ENCODE assay signal across 8 cellular contexts in genomic region chr9:136644593-136645342, GRCh38. TPM values are rescaled to one million over a fixed set of nuclear protein-coding genes. Genes with fewer than 3 reads are reported as not detected.
DNase-seq lines count a peak whose midpoint lies in the region; ATAC-seq, FAIRE-seq and TF ChIP-seq lines count a peak whose summit lies in the region.

No MANE protein-coding gene starts in this region.

- peak; percentile 99 for ATAC-seq in naive thymus-derived CD8-positive, alpha-beta T cell
- ATAC-seq in stimulated activated naive B cell treated with anti-CD40 and anti-IgM and Interleukin-4, amounts not matched to agents 10 μg/mL and 1 μg/mL and 100 μg/mL, for 72 hours (replicated peaks), result peak; percentile 92 to 96
- ATAC-seq in GM18519 (IDR thresholded peaks at IDR 0.05; ENCODE audit: low FRiP score, unreplicated experiment), result no peak

- peak; percentile 40 for FAIRE-seq in GM12892 (lab: Jason Lieb, UNC)

- H3K4me1 Mint-ChIP-seq in naive thymus-derived CD8-positive, alpha-beta T cell, result peaks cover 0 to 18% (median under 1%) of the 10 kb centered on the region in 4 donors
- peaks cover 11 to 46% of the 10 kb centered on the region in 2 donors for H3K4me1 Mint-ChIP-seq in stimulated activated naive B cell treated with anti-CD40 and anti-IgM and Interleukin-4, amounts not matched to agents 10 μg/mL and 1 μg/mL and 100 μg/mL, for 72 hours

- no peak for TF ChIP-seq POLR2A in GM12892 (IDR thresholded peaks at IDR 0.05; ENCODE audit: low read depth, low read length)

- peaks cover 7 to 44% (median 17%) of the 10 kb centered on the region in 5 donors for H3K27me3 Mint-ChIP-seq in naive thymus-derived CD8-positive, alpha-beta T cell
- peaks cover 26 to 57% of the 10 kb centered on the region in 2 donors for H3K27me3 Mint-ChIP-seq in stimulated activated naive B cell treated with anti-CD40 and anti-IgM and Interleukin-4, amounts not matched to agents 10 μg/mL and 1 μg/mL and 100 μg/mL, for 72 hours

- H3K27ac Mint-ChIP-seq in naive thymus-derived CD8-positive, alpha-beta T cell, result no peak overlapping the region
- H3K27ac Mint-ChIP-seq in stimulated activated naive B cell treated with anti-CD40 and anti-IgM and Interleukin-4, amounts not matched to agents 10 μg/mL and 1 μg/mL and 100 μg/mL, for 72 hours, result no peak overlapping the region

- no peak overlapping the region for H3K4me3 Mint-ChIP-seq in naive thymus-derived CD8-positive, alpha-beta T cell
- H3K4me3 Mint-ChIP-seq in stimulated activated naive B cell treated with anti-CD40 and anti-IgM and Interleukin-4, amounts not matched to agents 10 μg/mL and 1 μg/mL and 100 μg/mL, for 72 hours, result peak overlapping the region in 1 of 2 donors; percentile 72

- POLR2A ChIA-PET in naive thymus-derived CD8-positive, alpha-beta T cell (lab: Charles Lee), result interaction anchor here (1.3 kb wide), 1 partner anchor 160 kb away, joined by 3 read pairs; no protein-coding TSS in a partner anchor

- DNase-seq in GM12892 (ENCODE audit: insufficient read length) (peak; percentile 91), MV-4-11 (lab: John Stamatoyannopoulos, UW) (peak; percentile 69), epidermal melanocyte (ENCODE audit: insufficient read length, low spot score) (peak; percentile 80), NCI-H2227 treated with DMSO at 0.1 percent for 48 hours (lab: John Stamatoyannopoulos, UW) (no peak)
- DNase-seq in activated CD8-positive, alpha-beta memory T cell treated with anti-CD3 and anti-CD28 coated beads for 48 hours (ENCODE audit: low read depth in 2 of 3, low spot score in 2 of 3), result peak; percentile 46 to 63 (median 58)
- DNase-seq in naive thymus-derived CD8-positive, alpha-beta T cell, result peak in 9 of 10 donors; percentile 59 to 84 (median 69)
- DNase-seq in stimulated activated naive B cell treated with anti-CD40 and anti-IgM and Interleukin-4, amounts not matched to agents 10 μg/mL and 1 μg/mL and 100 μg/mL, for 72 hours, result peak; percentile 71

- H3K36me3 Mint-ChIP-seq in naive thymus-derived CD8-positive, alpha-beta T cell, result peaks cover 0 to 2% (median 0%) of the 10 kb centered on the region in 3 donors
- H3K36me3 Mint-ChIP-seq in stimulated activated naive B cell treated with anti-CD40 and anti-IgM and Interleukin-4, amounts not matched to agents 10 μg/mL and 1 μg/mL and 100 μg/mL, for 72 hours, result no peaks in the 10 kb centered on the region

- no peaks in the 10 kb centered on the region for H3K9me3 Mint-ChIP-seq in naive thymus-derived CD8-positive, alpha-beta T cell
- H3K9me3 Mint-ChIP-seq in stimulated activated naive B cell treated with anti-CD40 and anti-IgM and Interleukin-4, amounts not matched to agents 10 μg/mL and 1 μg/mL and 100 μg/mL, for 72 hours, result no peaks in the 10 kb centered on the region

RNA-seq across cellular contexts. Expression of gene EGFL7, which starts 17.9 kb away (rescaled TPM):
- polyA plus RNA-seq in GM12892 (2012; ENCODE audit: missing spikeins), result not detected
- 1 to 10 TPM in 1 of 2 experiments, under 1 TPM in 1; 0.36 to 1.2 TPM for total RNA-seq in naive thymus-derived CD8-positive, alpha-beta T cell
- polyA plus RNA-seq in naive thymus-derived CD8-positive, alpha-beta T cell, result under 1 TPM in 2 of 3 donors, not detected in 1; 0.48 to 0.70 TPM

RNA-seq across cellular contexts. Expression of gene AGPAT2, which starts 42.5 kb away (rescaled TPM):
- 3.5 TPM for polyA plus RNA-seq in GM12892 (2012; ENCODE audit: missing spikeins)
- total RNA-seq in naive thymus-derived CD8-positive, alpha-beta T cell, result 1 to 10 TPM; 3.0 to 5.8 TPM
- 10 to 100 TPM; 10.7 to 24.8 (median 14.6) TPM for polyA plus RNA-seq in naive thymus-derived CD8-positive, alpha-beta T cell
